In genomic region chr16:11901091-11901490, GRCh38 we compare ENCODE assay signal across 2 cellular contexts.
TF ChIP-seq lines count a peak whose summit lies in the region.

No MANE protein-coding gene starts in this region.

TF ChIP-seq in SK-N-SH treated with all-trans-retinoic acid at 6 μM for 48 hours, 23 proteins besides CTCF, POLR2A, EP300 and RAD21 (continued from another document):
- TF ChIP-seq CSRNP3 (CRISPR knock-in tag; IDR thresholded peaks at IDR 0.05) (no peak), ARNTL (CRISPR knock-in tag; IDR thresholded peaks at IDR 0.05; ENCODE audit: borderline replicate concordance, low read depth) (no peak), GLIS3 (CRISPR knock-in tag; IDR thresholded peaks at IDR 0.05) (no peak), PPARA (CRISPR knock-in tag; IDR thresholded peaks at IDR 0.05; ENCODE audit: borderline replicate concordance) (no peak), OSR1 (CRISPR knock-in tag; IDR thresholded peaks at IDR 0.05) (no peak), ZNF565 (CRISPR knock-in tag; conservative IDR thresholded peaks at IDR 0.05; ENCODE audit: low read depth) (no peak), POU6F1 (CRISPR knock-in tag; IDR thresholded peaks at IDR 0.05; ENCODE audit: borderline replicate concordance, low read depth) (no peak), ZNF70 (CRISPR knock-in tag; IDR thresholded peaks at IDR 0.05) (no peak), ZC3H10 (CRISPR knock-in tag; IDR thresholded peaks at IDR 0.05) (no peak), ZFP3 (CRISPR knock-in tag; IDR thresholded peaks at IDR 0.05) (no peak), PATZ1 (CRISPR knock-in tag; IDR thresholded peaks at IDR 0.05; ENCODE audit: borderline replicate concordance) (no peak), ISL1 (CRISPR knock-in tag; IDR thresholded peaks at IDR 0.05) (no peak), TCF4 (CRISPR knock-in tag; IDR thresholded peaks at IDR 0.05; ENCODE audit: borderline replicate concordance) (no peak), CSDC2 (CRISPR knock-in tag; IDR thresholded peaks at IDR 0.05) (no peak), RARB (CRISPR knock-in tag; IDR thresholded peaks at IDR 0.05) (no peak)

TF ChIP-seq in SK-N-SH, 30 proteins besides CTCF, POLR2A, EP300 and RAD21 (continued from another document):
- TF ChIP-seq ZBTB33 (IDR thresholded peaks at IDR 0.05; ENCODE audit: borderline replicate concordance, low read depth) (no peak), NRF1 (IDR thresholded peaks at IDR 0.05; ENCODE audit: low read depth, low read length) (no peak), FOSL2 (IDR thresholded peaks at IDR 0.05; ENCODE audit: borderline replicate concordance, low read depth) (no peak), IRF3 (IDR thresholded peaks at IDR 0.05; ENCODE audit: low read depth, low read length) (no peak), GATA2 (CRISPR knock-in tag; IDR thresholded peaks at IDR 0.05) (no peak)
